ENCODE assay signal across 14 cellular contexts in genomic region chr10:95287281-95287680, GRCh38. TPM values are rescaled to one million over a fixed set of nuclear protein-coding genes. Genes with fewer than 3 reads are reported as not detected.
A peak's percentile ranks its signal among the peaks of the same experiment; 100 is the strongest.
DNase-seq lines count a peak whose midpoint lies in the region; ATAC-seq and TF ChIP-seq lines count a peak whose summit lies in the region.
"Had no signal": no experiment of that assay in that cellular context is flagged by ENCODE, and none has a peak within 500 bp of the region (broad histone marks: within the 10 kb centered on the region; RNA-seq: fewer than 3 reads in every experiment).

No MANE protein-coding gene starts in this region.

- 14 to 16% methylated on average over 3 of the region's 3 CpGs for WGBS in aorta, 2 donors

- H3K36me3 Mint-ChIP-seq in MCF 10A (ENCODE audit: insufficient read depth, unreplicated experiment): no peaks in the 10 kb centered on the region
- H3K36me3 Mint-ChIP-seq: neural progenitor cell had no signal

- H3K27me3 ChIP-seq in breast epithelium: no peaks in the 10 kb centered on the region
- no peaks in the 10 kb centered on the region for H3K27me3 ChIP-seq in mucosa of stomach (ENCODE audit: control insufficient read depth, insufficient read depth, low read length)
- H3K27me3 ChIP-seq in aorta (ENCODE audit: control insufficient read depth in 1 of 2, insufficient read depth in 2 of 2, low read length in 1 of 2): no peaks in the 10 kb centered on the region

- POLR2A ChIA-PET in MCF 10A (lab: Yijun Ruan, JAX): interaction anchor here (1.3 to 2.9 kb wide), 4 partner anchors 8 to 39 kb away, joined by 4 to 49 read pairs (median 12); no protein-coding TSS in a partner anchor

- H3K4me1 Mint-ChIP-seq in MCF 10A (ENCODE audit: insufficient read depth, unreplicated experiment): peaks cover 18% of the 10 kb centered on the region

- H3K36me3 ChIP-seq in breast epithelium: no peaks in the 10 kb centered on the region
- no peaks in the 10 kb centered on the region for H3K36me3 ChIP-seq in mucosa of stomach (ENCODE audit: control insufficient read depth, insufficient read depth, low read length)
- no peaks in the 10 kb centered on the region for H3K36me3 ChIP-seq in aorta (ENCODE audit: control insufficient read depth in 1 of 2, insufficient read depth in 2 of 2, low read length in 1 of 2)
- H3K36me3 ChIP-seq: neural progenitor cell had no signal

- H3K27ac Mint-ChIP-seq in MCF 10A (ENCODE audit: low read depth, unreplicated experiment): no peak overlapping the region
- H3K27ac Mint-ChIP-seq: neural progenitor cell had no signal

- no peak for TF ChIP-seq CTCF in breast epithelium (IDR thresholded peaks at IDR 0.05)
- no peak for TF ChIP-seq CTCF in MCF 10A (IDR thresholded peaks at IDR 0.05; ENCODE audit: unreplicated experiment)
- TF ChIP-seq CTCF in epithelial cell of esophagus (IDR thresholded peaks at IDR 0.05; ENCODE audit: insufficient read depth, low read depth, low read length, missing control alignments): no peak

- intact Hi-C loops in breast epithelium (cut with DNase I; ENCODE audit: low total_unique reads) (no loop called here), MCF 10A (cut with micrococcal nuclease) (no loop called here), aorta (cut with DNase I) (loop anchor here (5.0 kb wide), 1 partner anchor 40 kb away; no protein-coding TSS in a partner anchor)

- H3K27me3 Mint-ChIP-seq in MCF 10A (ENCODE audit: insufficient read depth, unreplicated experiment): no peaks in the 10 kb centered on the region

- peak overlapping the region; percentile 33 for H3K9ac ChIP-seq in mucosa of stomach (ENCODE audit: low read length)
- H3K9ac ChIP-seq: neural progenitor cell had no signal

- H3K9me3 Mint-ChIP-seq in MCF 10A (ENCODE audit: unreplicated experiment): no peaks in the 10 kb centered on the region

- no peak for ATAC-seq in aorta (ENCODE audit: low FRiP score)
- no peak for ATAC-seq in GM18907 (IDR thresholded peaks at IDR 0.05; ENCODE audit: unreplicated experiment)
- ATAC-seq in HG02981 (IDR thresholded peaks at IDR 0.05; ENCODE audit: unreplicated experiment): no peak

- no peak for DNase-seq in breast epithelium (ENCODE audit: low spot score in 2 of 2)
- DNase-seq in MCF 10A (ENCODE audit: unreplicated experiment): no peak
- peak; percentile 19 for DNase-seq in epithelial cell of esophagus (ENCODE audit: low read depth)
- DNase-seq in aorta: no peak
- DNase-seq in NCI-H2227 treated with DMSO at 0.1 percent for 48 hours (lab: John Stamatoyannopoulos, UW): no peak
- DNase-seq: 8988T; amniotic stem cell; DMS53; stimulated activated naive CD4-positive, alpha-beta T cell treated with Interleukin-2 at 50 U/mL for 16 hours; WERI-Rb-1 had no signal

- CTCF ChIA-PET in MCF 10A (lab: Yijun Ruan, JAX): interaction anchor here (1.8 to 2.7 kb wide), 3 partner anchors 9 to 45 kb away, joined by 6 to 31 read pairs (median 9); no protein-coding TSS in a partner anchor

- peaks cover 0 to 8% of the 10 kb centered on the region in 2 donors for H3K4me1 ChIP-seq in breast epithelium
- H3K4me1 ChIP-seq in mucosa of stomach (ENCODE audit: control insufficient read depth, insufficient read depth, low read length): peaks cover 36% of the 10 kb centered on the region
- H3K4me1 ChIP-seq in aorta (ENCODE audit: control insufficient read depth in 1 of 2, insufficient read depth in 2 of 2, low read length in 2 of 2): peaks cover 0 to 4% of the 10 kb centered on the region in 2 donors

- H3K9me3 ChIP-seq in breast epithelium (no peaks in the 10 kb centered on the region), mucosa of stomach (ENCODE audit: control insufficient read depth, low read length) (no peaks in the 10 kb centered on the region), aorta (ENCODE audit: control insufficient read depth, low read length) (no peaks in the 10 kb centered on the region)

- no peak overlapping the region for H3K4me3 Mint-ChIP-seq in MCF 10A (ENCODE audit: unreplicated experiment)
- H3K4me3 Mint-ChIP-seq: neural progenitor cell had no signal

- H3K27ac ChIP-seq in breast epithelium (peak overlapping the region; percentile 1 to 92), aorta (ENCODE audit: low read depth in 1 of 2, low read length in 2 of 2) (peak overlapping the region; percentile 0 to 37)
- H3K27ac ChIP-seq: neural progenitor cell, WERI-Rb-1 had no signal

- TF ChIP-seq POLR2A in breast epithelium (IDR thresholded peaks at IDR 0.05): no peak

- no TSS peak for BruUV-seq in MCF 10A (replicated peaks; lab: Mats Ljungman, UMichigan)

- peak overlapping the region in 1 of 3 donors; percentile 17 for H3K4me3 ChIP-seq in breast epithelium
- H3K4me3 ChIP-seq in epithelial cell of esophagus (ENCODE audit: low read length): peak overlapping the region; percentile 86
- H3K4me3 ChIP-seq in mucosa of stomach (ENCODE audit: low read length): no peak overlapping the region
- no peak overlapping the region for H3K4me3 ChIP-seq in aorta (ENCODE audit: low read length in 2 of 2)
- H3K4me3 ChIP-seq: neural progenitor cell had no signal

RNA-seq across cellular contexts. Expression of gene PDLIM1, which starts 3.5 kb away (rescaled TPM):
- total RNA-seq in breast epithelium (100 to 1,000 TPM in 1 of 3 donors, 10 to 100 TPM in 2; 80.8 to 143 (median 87.7) TPM), MCF 10A (2022) (74.6 and 98.1 TPM in 2 replicates), aorta (100 to 1,000 TPM; 243 to 273 TPM)
- polyA plus RNA-seq in aorta: 100 to 1,000 TPM; 159 to 232 TPM

Comparison
In these comparisons a context has a peak if more than half of its experiments do, and no peak if none do; other contexts are left out.
1. intact Hi-C loops: an anchor here in aorta (5.0 kb wide); none called in breast epithelium and MCF 10A.